12 cellular contexts compared by ENCODE assay signal in genomic region chr10:4771554-4772201, GRCh38. TPM values are rescaled to one million over a fixed set of nuclear protein-coding genes. Genes with fewer than 3 reads are reported as not detected.
DNase-seq lines count a peak whose midpoint lies in the region; ATAC-seq and TF ChIP-seq lines count a peak whose summit lies in the region.
"Had no signal": no experiment of that assay in that cellular context is flagged by ENCODE, and none has a peak within 500 bp of the region (broad histone marks: within the 10 kb centered on the region; RNA-seq: fewer than 3 reads in every experiment).

No MANE protein-coding gene starts in this region.

- H3K27ac Mint-ChIP-seq in activated CD8-positive, alpha-beta memory T cell treated with anti-CD3 and anti-CD28 coated beads, Interleukin-2, amount 10 ng/mL, durations not matched to agents 7 days and 5 days: no peak overlapping the region
- H3K27ac Mint-ChIP-seq: CD8-positive, alpha-beta memory T cell had no signal

- no peak overlapping the region for H3K4me3 Mint-ChIP-seq in activated CD8-positive, alpha-beta memory T cell treated with anti-CD3 and anti-CD28 coated beads, Interleukin-2, amount 10 ng/mL, durations not matched to agents 7 days and 5 days
- H3K4me3 Mint-ChIP-seq: CD8-positive, alpha-beta memory T cell had no signal

- no peak overlapping the region for H3K4me3 ChIP-seq in Panc1 (ENCODE audit: low read depth in 2 of 2, low read length in 2 of 2)
- H3K4me3 ChIP-seq in esophagus squamous epithelium: no peak overlapping the region
- no peak overlapping the region for H3K4me3 ChIP-seq in gastrocnemius medialis
- H3K4me3 ChIP-seq: sigmoid colon had no signal

- in situ Hi-C loops in Panc1 (cut with HindIII; ENCODE audit: low pct_unique_long_range_greater_than_20kb, low sequenced_read_pairs) (no loop called here), gastrocnemius medialis (cut with MboI; ENCODE audit: low sequenced_read_pairs in 4 of 4) (loop anchor here (5.0 to 25.0 kb wide), 8 partner anchors 259 to 1579 kb away; partner anchors contain the start of gene KLF6 (in 1 of the 4))

- 71 to 80% methylated on average over 5 of the region's 5 CpGs for WGBS in esophagus squamous epithelium, 2 donors

- H3K4me1 Mint-ChIP-seq in activated CD8-positive, alpha-beta memory T cell treated with anti-CD3 and anti-CD28 coated beads, Interleukin-2, amount 10 ng/mL, durations not matched to agents 7 days and 5 days: peaks cover 4% of the 10 kb centered on the region
- H3K4me1 Mint-ChIP-seq: CD8-positive, alpha-beta memory T cell had no signal

- no TSS peak for BruUV-seq in Panc1 (replicated peaks; lab: Mats Ljungman, UMichigan)

- no peak for TF ChIP-seq POLR2A in esophagus squamous epithelium (IDR thresholded peaks at IDR 0.05)
- TF ChIP-seq POLR2A in gastrocnemius medialis (IDR thresholded peaks at IDR 0.05): no peak

- peak overlapping the region; percentile 90 for H3K27ac ChIP-seq in Panc1 (ENCODE audit: low read length)
- H3K27ac ChIP-seq in esophagus squamous epithelium: peak overlapping the region; percentile 7 to 73 (median 62)
- H3K27ac ChIP-seq in gastrocnemius medialis: peak overlapping the region; percentile 17 to 67 (median 58)
- no peak overlapping the region for H3K27ac ChIP-seq in caudate nucleus (ENCODE audit: low read depth, low read length)

- peaks cover 11% of the 10 kb centered on the region for H3K4me1 ChIP-seq in Panc1 (ENCODE audit: control insufficient read depth, insufficient read depth, low read length)
- H3K4me1 ChIP-seq in esophagus squamous epithelium: peaks cover under 1 to 28% (median 2%) of the 10 kb centered on the region in 3 donors
- peaks cover 26 to 32% of the 10 kb centered on the region in 2 donors for H3K4me1 ChIP-seq in gastrocnemius medialis

- intact Hi-C loops in Panc1 (cut with micrococcal nuclease; ENCODE audit: unreplicated experiment): no loop called here
- intact Hi-C loops in esophagus squamous epithelium (cut with DNase I): no loop called here
- intact Hi-C loops in gastrocnemius medialis (cut with DNase I; ENCODE audit: low total_unique reads): loop anchor here (1.0 to 10.0 kb wide), 4 partner anchors 259 to 1574 kb away; no protein-coding TSS in a partner anchor

- CTCF ChIA-PET in Panc1 (lab: Charles Lee): no interaction called here
- CTCF ChIA-PET in activated CD8-positive, alpha-beta memory T cell treated with anti-CD3 and anti-CD28 coated beads, Interleukin-2, amount 10 ng/mL, durations not matched to agents 7 days and 5 days (lab: Charles Lee): interaction anchor here (1.0 to 1.6 kb wide), 2 partner anchors 114 to 639 kb away, joined by 3 read pairs; no protein-coding TSS in a partner anchor

- ATAC-seq in Panc1: no peak
- ATAC-seq in gastrocnemius medialis: no peak
- ATAC-seq in activated CD8-positive, alpha-beta memory T cell treated with anti-CD3 and anti-CD28 coated beads, Interleukin-2, amount 10 ng/mL, durations not matched to agents 7 days and 5 days: no peak

- H3K9me3 Mint-ChIP-seq in activated CD8-positive, alpha-beta memory T cell treated with anti-CD3 and anti-CD28 coated beads, Interleukin-2, amount 10 ng/mL, durations not matched to agents 7 days and 5 days (ENCODE audit: low read depth): no peaks in the 10 kb centered on the region
- H3K9me3 Mint-ChIP-seq: CD8-positive, alpha-beta memory T cell had no signal

- peaks cover 36% of the 10 kb centered on the region for H3K27me3 Mint-ChIP-seq in activated CD8-positive, alpha-beta memory T cell treated with anti-CD3 and anti-CD28 coated beads, Interleukin-2, amount 10 ng/mL, durations not matched to agents 7 days and 5 days

- H3K36me3 Mint-ChIP-seq in activated CD8-positive, alpha-beta memory T cell treated with anti-CD3 and anti-CD28 coated beads, Interleukin-2, amount 10 ng/mL, durations not matched to agents 7 days and 5 days: no peaks in the 10 kb centered on the region
- H3K36me3 Mint-ChIP-seq: CD8-positive, alpha-beta memory T cell had no signal

- POLR2A ChIA-PET in Panc1 (lab: Charles Lee): interaction anchor here (0.7 kb wide), 1 partner anchor 244 kb away, joined by 3 read pairs; no protein-coding TSS in a partner anchor

- H3K27me3 ChIP-seq in Panc1 (ENCODE audit: control insufficient read depth, insufficient read depth, low read length): no peaks in the 10 kb centered on the region
- H3K27me3 ChIP-seq in esophagus squamous epithelium: no peaks in the 10 kb centered on the region
- H3K27me3 ChIP-seq in gastrocnemius medialis: no peaks in the 10 kb centered on the region
- H3K27me3 ChIP-seq: sigmoid colon had no signal

- peak; percentile 33 for DNase-seq in AG20443 (ENCODE audit: low spot score)
- no peak for DNase-seq in Panc1 (ENCODE audit: low read depth, low spot score)
- no peak for DNase-seq in esophagus squamous epithelium (lab: John Stamatoyannopoulos, UW)
- no peak for DNase-seq in gastrocnemius medialis
- DNase-seq in caudate nucleus (lab: John Stamatoyannopoulos, UW): no peak
- DNase-seq in glomerular visceral epithelial cell (ENCODE audit: extremely low spot score): no peak
- DNase-seq in activated CD8-positive, alpha-beta memory T cell treated with anti-CD3 and anti-CD28 coated beads, Interleukin-2, amount 10 ng/mL, durations not matched to agents 7 days and 5 days: no peak
- DNase-seq in NCI-H1417 treated with DMSO at 0.1 percent for 48 hours (lab: John Stamatoyannopoulos, UW): no peak
- DNase-seq: CD8-positive, alpha-beta memory T cell; NCI-H1694; sigmoid colon; T-helper 9 cell had no signal

- peaks cover 42% of the 10 kb centered on the region; the same call in 1 of the 2 replicates for H3K9me3 ChIP-seq in Panc1 (ENCODE audit: control insufficient read depth, insufficient read depth, low read depth, low read length)
- no peaks in the 10 kb centered on the region for H3K9me3 ChIP-seq in esophagus squamous epithelium
- no peaks in the 10 kb centered on the region for H3K9me3 ChIP-seq in gastrocnemius medialis
- H3K9me3 ChIP-seq: sigmoid colon had no signal

- no peak for TF ChIP-seq CTCF in Panc1 (IDR thresholded peaks at IDR 0.05)
- TF ChIP-seq CTCF in esophagus squamous epithelium (IDR thresholded peaks at IDR 0.05): no peak
- TF ChIP-seq CTCF in gastrocnemius medialis (IDR thresholded peaks at IDR 0.05 in 4 of 5, conservative IDR thresholded peaks at IDR 0.05 in 1 of 5): no peak

- no peaks in the 10 kb centered on the region for H3K36me3 ChIP-seq in Panc1 (ENCODE audit: control insufficient read depth, insufficient read depth, low read length)
- no peaks in the 10 kb centered on the region for H3K36me3 ChIP-seq in esophagus squamous epithelium
- H3K36me3 ChIP-seq in gastrocnemius medialis: no peaks in the 10 kb centered on the region
- H3K36me3 ChIP-seq: sigmoid colon had no signal

RNA-seq across cellular contexts. Expression of gene AKR1E2, which starts 54.3 kb away (rescaled TPM):
- total RNA-seq in Panc1 (2021; ENCODE audit: unreplicated experiment): 4.7 TPM
- 5.5 TPM for polyA plus RNA-seq in Panc1 (2012; ENCODE audit: insufficient read length)
- total RNA-seq in esophagus squamous epithelium: 10 to 100 TPM in 1 of 4 donors, 1 to 10 TPM in 2, not detected in 1; 1.7 to 23.1 (median 2.8) TPM
- 1 to 10 TPM in 3 of 4 donors, not detected in 1; 2.1 to 6.7 (median 5.5) TPM for total RNA-seq in gastrocnemius medialis
- 1 to 10 TPM; 2.5 to 3.1 TPM for total RNA-seq in activated CD8-positive, alpha-beta memory T cell treated with anti-CD3 and anti-CD28 coated beads, Interleukin-2, amount 10 ng/mL, durations not matched to agents 7 days and 5 days
- polyA plus RNA-seq: CD8-positive, alpha-beta memory T cell had no signal
